ENCODE assay signal across 11 cellular contexts in the genomic region with DNA sequence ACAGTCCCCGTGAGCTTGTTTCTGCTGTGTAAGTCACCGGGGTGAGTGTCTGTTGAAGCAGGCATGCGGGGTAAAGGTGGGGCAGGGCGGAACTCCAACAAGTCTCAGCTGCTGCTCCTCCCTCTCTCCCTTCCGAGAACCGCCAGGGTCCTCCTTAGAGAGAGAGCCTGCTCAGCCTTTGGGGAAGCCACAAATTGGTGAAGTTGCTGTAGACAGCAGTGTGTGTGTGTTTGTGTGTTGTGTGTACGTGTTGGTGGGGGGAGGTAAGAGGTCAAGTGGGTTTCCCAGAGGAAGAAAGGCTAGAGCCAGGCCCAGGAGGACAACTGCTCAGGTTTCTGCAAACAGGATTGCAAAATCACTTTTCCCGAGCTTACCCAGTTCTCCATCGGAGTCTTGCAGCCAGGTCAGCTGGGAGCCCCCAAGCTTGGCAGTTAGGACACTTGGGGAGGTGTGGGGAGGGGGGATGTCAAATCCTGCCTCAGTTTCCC. TPM values are rescaled to one million over a fixed set of nuclear protein-coding genes. Genes with fewer than 3 reads are reported as not detected.
DNase-seq lines count a peak whose midpoint lies in the region; ATAC-seq, FAIRE-seq and TF ChIP-seq lines count a peak whose summit lies in the region.
"Had no signal": no experiment of that assay in that cellular context is flagged by ENCODE, and none has a peak within 500 bp of the region (broad histone marks: within the 10 kb centered on the region; RNA-seq: fewer than 3 reads in every experiment).

No MANE protein-coding gene starts in this region.

- peak overlapping the region in 1 of 2 experiments; percentile 26; a peak in 1 of 4 replicates for H3K9ac ChIP-seq in K562 (ENCODE audit: insufficient read depth in 1 of 2, low read depth in 2 of 2, low read length in 2 of 2)
- H3K9ac ChIP-seq in stomach smooth muscle (ENCODE audit: low read length in 2 of 2) = peak overlapping the region in 1 of 2 donors; percentile 2

- CTCF ChIA-PET in K562 (lab: Yijun Ruan, JAX; ENCODE audit: low intra/inter-chr PET ratio) = no interaction called here

- H3K4me2 ChIP-seq in K562 (ENCODE audit: insufficient read depth, low read length) = no peak overlapping the region

- POLR2A ChIA-PET in K562 (lab: Yijun Ruan, JAX) = interaction anchor here (0.6 kb wide), 2 partner anchors 166 to 589 kb away, joined by 3 read pairs; no protein-coding TSS in a partner anchor

- no peak for TF ChIP-seq POLR2A in K562 (conservative IDR thresholded peaks at IDR 0.05)

- peaks cover 10% of the 10 kb centered on the region; the same call in 1 of the 2 replicates for H4K20me1 ChIP-seq in K562 (replicated peaks; ENCODE audit: control insufficient read depth, insufficient read depth, low read length)

- TF ChIP-seq EP300 in K562 (IDR thresholded peaks at IDR 0.05; ENCODE audit: low read length) = no peak

- H3K27ac ChIP-seq in K562 (ENCODE audit: extremely low read depth, low read depth, low read length) = no peak overlapping the region
- peak overlapping the region; percentile 24 for H3K27ac ChIP-seq in stomach smooth muscle (ENCODE audit: low read length)

- in situ Hi-C loops in KBM-7 (cut with MboI; ENCODE audit: low pct_unique_long_range_greater_than_20kb, low sequenced_read_pairs) (no loop called here), K562 (cut with MboI) (no loop called here)

- intact Hi-C loops in K562 (cut with micrococcal nuclease) = no loop called here

- DNase-seq in KBM-7 = peak; percentile 53
- peak in 1 of 4 experiments; percentile 3 for DNase-seq in K562 (ENCODE audit: extremely low read depth in 1 of 4, low spot score in 3 of 4)
- peak; percentile 57 for DNase-seq in kidney tubule cell (ENCODE audit: low spot score)
- no peak for DNase-seq in activated CD4-positive, alpha-beta T cell treated with anti-CD3 and anti-CD28 coated beads, Interleukin-2, amount 50 U/mL, for 1 hour
- DNase-seq in DMS153 (lab: John Stamatoyannopoulos, UW) = no peak
- DNase-seq in activated CD8-positive, alpha-beta memory T cell treated with anti-CD3 and anti-CD28 coated beads, Interleukin-2, amount 50 U/mL, for 4 hours = no peak
- DNase-seq: activated CD4-positive, alpha-beta T cell treated with anti-CD3 and anti-CD28 coated beads, Interleukin-2, amount 50 U/mL, for 4 hours; occipital lobe had no signal

- H3K4me1 ChIP-seq in K562 (replicated peaks in 1 of 2; ENCODE audit: control insufficient read depth in 2 of 2, insufficient read depth in 2 of 2, low read length in 2 of 2) = no peaks in the 10 kb centered on the region
- H3K4me1 ChIP-seq in stomach smooth muscle (ENCODE audit: control insufficient read depth, insufficient read depth, low read length) = peaks cover 50% of the 10 kb centered on the region

- TF ChIP-seq RAD21 in K562 (CRISPR knock-in tag; conservative IDR thresholded peaks at IDR 0.05 in 1 of 2, IDR thresholded peaks at IDR 0.05 in 1 of 2) = no peak

- no TSS peak for BruUV-seq in K562 (replicated peaks; lab: Mats Ljungman, UMichigan)

- no peaks in the 10 kb centered on the region for H3K9me3 ChIP-seq in K562 (replicated peaks; ENCODE audit: control insufficient read depth, insufficient read depth, low read depth, low read length)
- no peaks in the 10 kb centered on the region for H3K9me3 ChIP-seq in stomach smooth muscle (ENCODE audit: control insufficient read depth in 2 of 2, low read length in 2 of 2)

- peaks cover 4% of the 10 kb centered on the region for H3K9me1 ChIP-seq in K562 (ENCODE audit: control insufficient read depth, insufficient read depth, low read length)

- H3K79me2 ChIP-seq in K562 (ENCODE audit: control insufficient read depth, insufficient read depth, low read length) = no peaks in the 10 kb centered on the region

- H3K4me3 ChIP-seq in K562 (no peak overlapping the region), stomach smooth muscle (ENCODE audit: low read length in 2 of 2) (no peak overlapping the region)

- TF ChIP-seq CTCF in K562 (IDR thresholded peaks at IDR 0.05 in 2 of 3, conservative IDR thresholded peaks at IDR 0.05 in 1 of 3; ENCODE audit: insufficient read depth in 2 of 3, low read depth in 1 of 3, low read length in 3 of 3) = no peak

- no peak for FAIRE-seq in K562 (lab: Jason Lieb, UNC)
- FAIRE-seq: urothelium cell line had no signal

- WGBS in K562 (ENCODE audit: insufficient coverage, low coverage, missing lambda C conversion rate) = 2% methylated on average over 6 of the region's 9 CpGs

- H3K36me3 ChIP-seq in K562 (ENCODE audit: control insufficient read depth, insufficient read depth, low read length) (no peaks in the 10 kb centered on the region), stomach smooth muscle (ENCODE audit: control insufficient read depth in 2 of 2, insufficient read depth in 2 of 2, low read length in 2 of 2) (no peaks in the 10 kb centered on the region)

- ATAC-seq in K562 = 0 out of 3 replicates have a peak, but pooled peaks have one; percentile 40
- ATAC-seq: activated naive CD4-positive, alpha-beta T cell treated with anti-CD3 and anti-CD28 coated beads, Interleukin-2, amount 50 U/mL, for 72 hours had no signal

- peaks cover 12 to 65% of the 10 kb centered on the region in 2 experiments; a peak in 3 of 5 replicates for H3K27me3 ChIP-seq in K562 (ENCODE audit: control insufficient read depth in 2 of 2, insufficient read depth in 2 of 2, low read length in 2 of 2)
- H3K27me3 ChIP-seq in stomach smooth muscle (ENCODE audit: control insufficient read depth in 1 of 2, insufficient read depth in 2 of 2, low read length in 2 of 2) = no peaks in the 10 kb centered on the region

- no peak overlapping the region for H2AFZ ChIP-seq in K562 (ENCODE audit: low read depth, low read length)

TF ChIP-seq in K562, 482 proteins besides CTCF, POLR2A, EP300 and RAD21:
- TF ChIP-seq ZNF263 (CRISPR knock-in tag; IDR thresholded peaks at IDR 0.05; ENCODE audit: borderline replicate concordance) (peak; percentile 55; the same call in 1 of the 2 replicates), TAF1 (IDR thresholded peaks at IDR 0.05; ENCODE audit: control insufficient read depth, extremely low read depth, insufficient read depth, low read length, severe bottlenecking) (no peak)
TF ChIP-seq in K562: peak in this region for 1.

RNA-seq across cellular contexts. Expression of a gene that starts 38.9 kb away (rescaled TPM):
- 0.28 TPM in 1 of 2 replicates, not detected in the other for total RNA-seq in K562 (2011; cell fraction: chromatin; rRNA removed; ENCODE audit: low replicate concordance)
- under 0.01 TPM in 1 of 2 replicates, not detected in the other for total RNA-seq in K562 (2011; cell fraction: nucleolus; rRNA removed)
- not detected in 2 replicates for total RNA-seq in K562 (2011; cell fraction: nucleoplasm; rRNA removed)
- total RNA-seq in K562 (2014; rRNA removed) = not detected in 2 replicates
- total RNA-seq in K562 (2014; rRNA removed; fragmentation: Illumina TruSeq; extraction: Trizol) = not detected in 2 replicates
- total RNA-seq in K562 (2015; rRNA removed; fragmentation: Illumina TruSeq; extraction: Trizol) = 0.04 TPM in 1 of 2 replicates, not detected in the other
- 0.31 and 0.38 TPM in 2 replicates for total RNA-seq in K562 (2021)
- polyA plus RNA-seq in K562 (2011; rRNA removed) = 0.03 and 0.10 TPM in 2 replicates
- polyA plus RNA-seq in K562 (2011; cell fraction: cytosol; rRNA removed) = 0.03 and 0.07 TPM in 2 replicates
- 0.23 and 0.48 TPM in 2 replicates for polyA plus RNA-seq in K562 (2011; cell fraction: nucleus; rRNA removed)
- 0.03 and 0.11 TPM in 2 replicates for polyA plus RNA-seq in K562 (2012)
- polyA plus RNA-seq in K562 (2014; fragmentation: Illumina TruSeq; extraction: Trizol) = not detected in 2 replicates
- polyA plus RNA-seq in K562 (2014; fragmentation: Nextera tagmentation; extraction: Ambion mirVana) = under 1 TPM in 1 of 2 experiments, not detected in 1; 0.06 TPM
- polyA plus RNA-seq in K562 (2014; rRNA removed) = not detected in 2 replicates
- 0.07 TPM in 1 of 2 replicates, not detected in the other for polyA minus RNA-seq in K562 (2011; rRNA and poly(A)+ RNA removed)
- 0.67 and 0.82 TPM in 2 replicates for polyA minus RNA-seq in K562 (2011; cell fraction: cytosol; rRNA and poly(A)+ RNA removed)
- polyA minus RNA-seq in K562 (2011; cell fraction: nucleus; rRNA and poly(A)+ RNA removed) = 0.13 and 0.22 TPM in 2 replicates

Comparison
In these comparisons a context has a peak if more than half of its experiments do, and no peak if none do; other contexts are left out.
1. DNase-seq: peak in KBM-7 (single experiment) and kidney tubule cell (single experiment); none in activated CD4-positive, alpha-beta T cell treated with anti-CD3 and anti-CD28 coated beads, Interleukin-2, amount 50 U/mL, for 1 hour (single experiment), DMS153 (single experiment) and activated CD8-positive, alpha-beta memory T cell treated with anti-CD3 and anti-CD28 coated beads, Interleukin-2, amount 50 U/mL, for 4 hours (single experiment).